ENCODE assay signal across 14 cellular contexts in the genomic region with DNA sequence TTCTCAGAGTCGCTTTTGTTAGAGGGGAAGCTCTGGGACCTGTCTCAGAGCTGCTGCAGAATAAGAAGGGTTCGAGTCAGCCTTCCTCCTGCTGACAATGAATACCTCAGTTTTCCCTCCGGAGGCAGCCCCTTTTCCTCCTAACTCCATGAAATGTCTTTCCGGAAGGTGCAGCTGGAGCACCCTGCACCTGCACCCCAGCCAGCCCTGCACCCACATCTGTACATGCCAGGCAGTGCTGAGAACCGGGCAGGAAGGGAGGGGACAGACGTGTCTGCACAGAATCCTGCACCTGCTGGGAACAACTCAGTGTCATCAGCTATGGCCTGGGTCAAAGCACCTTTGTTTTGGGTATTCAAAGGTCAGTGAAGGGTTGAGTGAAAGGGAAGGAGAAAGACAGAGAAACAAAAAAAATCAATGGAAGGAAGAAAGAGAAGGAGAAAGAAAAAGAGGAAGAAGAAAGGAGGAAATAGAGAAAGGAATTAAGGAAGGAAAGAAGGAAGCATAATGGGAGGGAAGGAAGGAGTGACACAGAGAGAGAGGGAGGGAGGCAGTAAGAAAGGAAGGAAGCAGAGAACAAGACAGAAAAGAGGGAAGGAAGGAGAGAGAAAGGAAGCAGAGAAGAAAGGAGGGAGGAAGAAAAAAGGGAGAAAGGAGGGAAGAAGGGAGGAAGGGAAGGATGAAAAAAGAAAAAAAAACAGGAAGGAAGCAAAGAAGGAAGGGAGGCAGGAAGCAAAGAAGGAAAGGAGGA.
"Had no signal": no experiment of that assay in that cellular context is flagged by ENCODE, and none has a peak within 500 bp of the region (broad histone marks: within the 10 kb centered on the region; RNA-seq: fewer than 3 reads in every experiment).

No MANE protein-coding gene starts in this region.

- H3K27ac ChIP-seq: colonic mucosa, esophagus squamous epithelium, parathyroid adenoma, transverse colon had no signal

- H3K36me3 ChIP-seq: colonic mucosa had no signal

- ATAC-seq: activated CD8-positive, alpha-beta memory T cell treated with anti-CD3 and anti-CD28 coated beads, Interleukin-2, amount 10 ng/mL, durations not matched to agents 7 days and 5 days had no signal

- H3K9ac ChIP-seq: parathyroid adenoma had no signal

- H3K4me3 ChIP-seq: colonic mucosa, esophagus squamous epithelium, transverse colon had no signal

- H3K4me1 Mint-ChIP-seq: activated CD8-positive, alpha-beta memory T cell treated with anti-CD3 and anti-CD28 coated beads, Interleukin-2, amount 10 ng/mL, durations not matched to agents 7 days and 5 days had no signal

- H2AFZ ChIP-seq: parathyroid adenoma had no signal

- H3K9me3 ChIP-seq: colonic mucosa, transverse colon had no signal

- H3K4me3 Mint-ChIP-seq: activated CD4-positive, alpha-beta memory T cell treated with anti-CD3 and anti-CD28 coated beads for 36 hours; activated CD8-positive, alpha-beta memory T cell treated with anti-CD3 and anti-CD28 coated beads, Interleukin-2, amount 10 ng/mL, durations not matched to agents 7 days and 5 days had no signal

- H3K27me3 Mint-ChIP-seq: activated CD4-positive, alpha-beta memory T cell treated with anti-CD3 and anti-CD28 coated beads for 36 hours; activated CD8-positive, alpha-beta memory T cell treated with anti-CD3 and anti-CD28 coated beads, Interleukin-2, amount 10 ng/mL, durations not matched to agents 7 days and 5 days had no signal

- H3K79me2 ChIP-seq: parathyroid adenoma had no signal

- H3K27me3 ChIP-seq: colonic mucosa, esophagus squamous epithelium, transverse colon had no signal

- H3K27ac Mint-ChIP-seq: activated CD4-positive, alpha-beta memory T cell treated with anti-CD3 and anti-CD28 coated beads for 36 hours; activated CD8-positive, alpha-beta memory T cell treated with anti-CD3 and anti-CD28 coated beads, Interleukin-2, amount 10 ng/mL, durations not matched to agents 7 days and 5 days had no signal

- H3K4me1 ChIP-seq: colonic mucosa, esophagus squamous epithelium, parathyroid adenoma, transverse colon had no signal

- DNase-seq: activated CD4-positive, alpha-beta memory T cell treated with anti-CD3 and anti-CD28 coated beads for 36 hours; activated CD4-positive, alpha-beta T cell treated with anti-CD3 and anti-CD28 coated beads for 1 hour; activated CD8-positive, alpha-beta memory T cell treated with anti-CD3 and anti-CD28 coated beads, Interleukin-2, amount 10 ng/mL, durations not matched to agents 7 days and 5 days; activated effector memory CD4-positive, alpha-beta T cell treated with Interleukin-2 at 50 U/mL for 16 hours; activated naive CD4-positive, alpha-beta T cell treated with anti-CD3 and anti-CD28 coated beads, Interleukin-2, amount 50 U/mL, for 16 hours; activated T-cell treated with anti-CD3 and anti-CD28 coated beads, Interleukin-2, amount 50 U/mL, for 1 hour; amniotic stem cell; colonic mucosa; esophagus squamous epithelium; hypothalamus; stimulated activated CD4-positive, alpha-beta T cell treated with anti-CD3 and anti-CD28 coated beads, Interleukin-12 subunit alpha, Interleukin-12 subunit beta, amount 100 ng/mL, for 4 hours; stimulated activated CD4-positive, alpha-beta T cell treated with anti-CD3 and anti-CD28 coated beads, Interleukin-2, amount 100 ng/mL, for 24 hours; transverse colon had no signal
